In genomic region chr5:177883295-177883694, GRCh38 we compare ENCODE assay signal across 6 cellular contexts.
A peak's percentile ranks its signal among the peaks of the same experiment; 100 is the strongest.
DNase-seq lines count a peak whose midpoint lies in the region; TF ChIP-seq lines count a peak whose summit lies in the region.
"Not testable (repeated sequence)": the region's sequence is repeated elsewhere in the genome, so short reads cannot be mapped to it uniquely, and the experiment has no call there.

No MANE protein-coding gene starts in this region.

- H3K36me3 Mint-ChIP-seq in MCF 10A (ENCODE audit: insufficient read depth, unreplicated experiment): peaks cover 15% of the 10 kb centered on the region

- CTCF ChIA-PET in RWPE1 (lab: Yijun Ruan, JAX); MCF 10A (lab: Yijun Ruan, JAX): not testable (repeated sequence)

- H3K27me3 Mint-ChIP-seq in MCF 10A (ENCODE audit: insufficient read depth, unreplicated experiment): not testable (repeated sequence)

- H3K4me1 ChIP-seq in esophagus squamous epithelium: peaks cover 0 to 15% (median 0%) of the 10 kb centered on the region in 3 donors
- H3K4me1 ChIP-seq in smooth muscle cell (ENCODE audit: low read depth): not testable (repeated sequence)

- BruUV-seq in MCF 10A (replicated peaks; lab: Mats Ljungman, UMichigan): not testable (repeated sequence)

- H2AFZ ChIP-seq in smooth muscle cell (ENCODE audit: low read depth): not testable (repeated sequence)

- not testable (repeated sequence) for H3F3A ChIP-seq in smooth muscle cell (ENCODE audit: low read depth)

- H3K27ac Mint-ChIP-seq in MCF 10A (ENCODE audit: low read depth, unreplicated experiment): peak overlapping the region; percentile 42

- not testable (repeated sequence) for H3K9me3 Mint-ChIP-seq in MCF 10A (ENCODE audit: unreplicated experiment)

- H3K79me2 ChIP-seq in smooth muscle cell (ENCODE audit: low read depth): not testable (repeated sequence)

- POLR2A ChIA-PET in RWPE1 (lab: Yijun Ruan, JAX; ENCODE audit: low non-redundant PET); MCF 10A (lab: Yijun Ruan, JAX): not testable (repeated sequence)

- H3K27me3 ChIP-seq in esophagus squamous epithelium; smooth muscle cell (ENCODE audit: low read depth): not testable (repeated sequence)

- H3K4me3 ChIP-seq in epithelial cell of esophagus (ENCODE audit: low read length): peak overlapping the region; percentile 29
- H3K4me3 ChIP-seq in esophagus squamous epithelium: peak overlapping the region in 1 of 4 donors; percentile 8
- not testable (repeated sequence) for H3K4me3 ChIP-seq in smooth muscle cell

- TF ChIP-seq POLR2A in esophagus squamous epithelium (IDR thresholded peaks at IDR 0.05): not testable (repeated sequence)

- DNase-seq in RWPE1 (ENCODE audit: low spot score) (peak; percentile 1), epithelial cell of esophagus (ENCODE audit: low read depth) (peak; percentile 89), kidney tubule cell (ENCODE audit: low spot score) (peak; percentile 1)
- DNase-seq in MCF 10A (ENCODE audit: unreplicated experiment); esophagus squamous epithelium (lab: John Stamatoyannopoulos, UW); smooth muscle cell (lab: John Stamatoyannopoulos, UW; ENCODE audit: unreplicated experiment): not testable (repeated sequence)

- not testable (repeated sequence) for TF ChIP-seq CTCF in RWPE1 (conservative IDR thresholded peaks at IDR 0.05; ENCODE audit: low read depth); MCF 10A (IDR thresholded peaks at IDR 0.05; ENCODE audit: unreplicated experiment); epithelial cell of esophagus (IDR thresholded peaks at IDR 0.05; ENCODE audit: insufficient read depth, low read depth, low read length, missing control alignments); esophagus squamous epithelium (IDR thresholded peaks at IDR 0.05); smooth muscle cell (IDR thresholded peaks at IDR 0.05; ENCODE audit: borderline replicate concordance, insufficient read depth, poor library complexity, severe bottlenecking)

- not testable (repeated sequence) for H3K9ac ChIP-seq in smooth muscle cell (ENCODE audit: low read depth)

- H3K4me3 Mint-ChIP-seq in MCF 10A (ENCODE audit: unreplicated experiment): not testable (repeated sequence)

- intact Hi-C loops in MCF 10A (cut with micrococcal nuclease); esophagus squamous epithelium (cut with DNase I): not testable (repeated sequence)

- H3K4me1 Mint-ChIP-seq in MCF 10A (ENCODE audit: insufficient read depth, unreplicated experiment): not testable (repeated sequence)

- H3K9me3 ChIP-seq in esophagus squamous epithelium; smooth muscle cell (replicated peaks; ENCODE audit: low read depth): not testable (repeated sequence)

- H3K4me2 ChIP-seq in smooth muscle cell: not testable (repeated sequence)

- WGBS in esophagus squamous epithelium, 2 donors: 36 to 37% methylated on average over 4 to 5 of the region's 8 CpGs
- WGBS in smooth muscle cell (ENCODE audit: low lambda C conversion rate): 85% methylated on average over 8 of the region's 8 CpGs

- not testable (repeated sequence) for H4K20me1 ChIP-seq in smooth muscle cell (ENCODE audit: low read depth)

- not testable (repeated sequence) for H3K27ac ChIP-seq in RWPE1
- H3K27ac ChIP-seq in esophagus squamous epithelium (peak overlapping the region in 3 of 4 donors; percentile 40 to 78 (median 68)), smooth muscle cell (ENCODE audit: low read depth) (peak overlapping the region; percentile 63)

- peaks cover 0 to 14% (median 0%) of the 10 kb centered on the region in 3 donors for H3K36me3 ChIP-seq in esophagus squamous epithelium
- H3K36me3 ChIP-seq in smooth muscle cell (ENCODE audit: low read depth): not testable (repeated sequence)
